In genomic region chr21:38664315-38664714, GRCh38 we compare ENCODE assay signal across 27 cellular contexts.
"Had no signal": no experiment of that assay in that cellular context is flagged by ENCODE, and none has a peak within 500 bp of the region (broad histone marks: within the 10 kb centered on the region; RNA-seq: fewer than 3 reads in every experiment).

No MANE protein-coding gene starts in this region.

- H3K79me2 ChIP-seq: hepatocyte, parathyroid adenoma had no signal

- H3K27me3 ChIP-seq: thyroid gland had no signal

- H3K4me2 ChIP-seq: hepatocyte, neural progenitor cell had no signal

- H3K9me3 Mint-ChIP-seq: dendritic cell treated with granulocyte-macrophage colony-stimulating factor and Interleukin-4, amounts not matched to agents 40 ng/mL and 50 ng/mL, for 4 days; memory B cell; mesothelial cell of epicardium; naive B cell; neural progenitor cell; stimulated activated effector memory CD8-positive, alpha-beta T cell treated with anti-CD3 and anti-CD28 coated beads, Interleukin-12 subunit alpha, Interleukin-12 subunit beta, amount 100 ng/mL, for 72 hours had no signal

- H3K4me3 Mint-ChIP-seq: dendritic cell treated with granulocyte-macrophage colony-stimulating factor and Interleukin-4, amounts not matched to agents 40 ng/mL and 50 ng/mL, for 4 days; memory B cell; mesothelial cell of epicardium; naive B cell; nephron; neural progenitor cell; stimulated activated effector memory CD8-positive, alpha-beta T cell treated with anti-CD3 and anti-CD28 coated beads, Interleukin-12 subunit alpha, Interleukin-12 subunit beta, amount 100 ng/mL, for 72 hours had no signal

- H3K36me3 ChIP-seq: colonic mucosa, esophagus muscularis mucosa, gastroesophageal sphincter, heart left ventricle, neural progenitor cell, right atrium auricular region, stomach, thyroid gland had no signal

- H2AFZ ChIP-seq: hepatocyte, neural progenitor cell, parathyroid adenoma had no signal

- H3K27ac Mint-ChIP-seq: dendritic cell treated with granulocyte-macrophage colony-stimulating factor and Interleukin-4, amounts not matched to agents 40 ng/mL and 50 ng/mL, for 4 days; memory B cell; mesothelial cell of epicardium; naive B cell; neural progenitor cell; progenitor cell of endocrine pancreas; stimulated activated effector memory CD8-positive, alpha-beta T cell treated with anti-CD3 and anti-CD28 coated beads, Interleukin-12 subunit alpha, Interleukin-12 subunit beta, amount 100 ng/mL, for 72 hours had no signal

- H3K9ac ChIP-seq: neural progenitor cell, parathyroid adenoma had no signal

- ATAC-seq: foreskin keratinocyte; heart left ventricle; left lobe of liver; mucosa of descending colon; sciatic nerve; stimulated activated effector memory CD8-positive, alpha-beta T cell treated with anti-CD3 and anti-CD28 coated beads, Interleukin-12 subunit alpha, Interleukin-12 subunit beta, amount 100 ng/mL, for 72 hours had no signal

- H3K27ac ChIP-seq: colonic mucosa, esophagus muscularis mucosa, foreskin keratinocyte, gastroesophageal sphincter, heart left ventricle, hepatocyte, neural progenitor cell, parathyroid adenoma, right atrium auricular region, stomach, thyroid gland had no signal

- H3K9me3 ChIP-seq: colonic mucosa, esophagus muscularis mucosa, gastroesophageal sphincter, heart left ventricle, mucosa of descending colon, right atrium auricular region, thyroid gland had no signal

- H3K36me3 Mint-ChIP-seq: memory B cell; mesothelial cell of epicardium; naive B cell; neural progenitor cell; stimulated activated effector memory CD8-positive, alpha-beta T cell treated with anti-CD3 and anti-CD28 coated beads, Interleukin-12 subunit alpha, Interleukin-12 subunit beta, amount 100 ng/mL, for 72 hours had no signal

- DNase-seq: colonic mucosa; effector CD8-positive, alpha-beta T cell; foreskin keratinocyte; heart left ventricle; mucosa of descending colon; naive B cell; stimulated activated CD4-positive, alpha-beta T cell treated with anti-CD3 and anti-CD28 coated beads, Interleukin-2, amount 100 ng/mL, for 24 hours; stimulated activated CD4-positive, alpha-beta T cell treated with anti-CD3 and anti-CD28 coated beads, Interleukin-4, amount 100 ng/mL, for 24 hours; stimulated activated naive CD4-positive, alpha-beta T cell treated with Interleukin-2 at 50 U/mL for 16 hours; stomach; thyroid gland; trophoblast cell had no signal

- H3K4me1 ChIP-seq: colonic mucosa, foreskin keratinocyte, parathyroid adenoma had no signal

- H3K4me3 ChIP-seq: colonic mucosa, esophagus muscularis mucosa, gastroesophageal sphincter, heart left ventricle, hepatocyte, lung, mucosa of descending colon, neural progenitor cell, right atrium auricular region, stomach, thyroid gland had no signal
